ENCODE assay signal across 8 cellular contexts in genomic region chr14:52551696-52552062, GRCh38. TPM values are rescaled to one million over a fixed set of nuclear protein-coding genes. Genes with fewer than 3 reads are reported as not detected.
DNase-seq lines count a peak whose midpoint lies in the region; ATAC-seq and TF ChIP-seq lines count a peak whose summit lies in the region.

No MANE protein-coding gene starts in this region.

- peaks cover 35% of the 10 kb centered on the region for H3K79me2 ChIP-seq in OCI-LY1 (ENCODE audit: insufficient read depth, low read length)

- H3K36me3 ChIP-seq in OCI-LY1 (ENCODE audit: insufficient read depth, low read length) (peaks cover 16% of the 10 kb centered on the region), left lung (no peaks in the 10 kb centered on the region)

- peaks cover 54% of the 10 kb centered on the region for H3K4me1 ChIP-seq in OCI-LY1 (ENCODE audit: insufficient read depth, low read length, severe bottlenecking)
- peaks cover 0 to 29% of the 10 kb centered on the region in 2 donors for H3K4me1 ChIP-seq in left lung

- peaks cover 16% of the 10 kb centered on the region for H3K36me3 Mint-ChIP-seq in CD4-positive, alpha-beta T cell (ENCODE audit: low read depth)
- no peaks in the 10 kb centered on the region for H3K36me3 Mint-ChIP-seq in HFFc6 (ENCODE audit: low read depth)

- H3K4me2 ChIP-seq in OCI-LY1 (ENCODE audit: low read length) = peak overlapping the region; percentile 92

- H3K27me3 ChIP-seq in CD4-positive, alpha-beta T cell (ENCODE audit: control insufficient read depth, insufficient read depth, low read length) = no peaks in the 10 kb centered on the region
- H3K27me3 ChIP-seq in OCI-LY1 (ENCODE audit: insufficient read depth, low read length) (no peaks in the 10 kb centered on the region), left lung (no peaks in the 10 kb centered on the region)

- H3K9me3 Mint-ChIP-seq in CD4-positive, alpha-beta T cell = no peaks in the 10 kb centered on the region
- H3K9me3 Mint-ChIP-seq in HFFc6 = no peaks in the 10 kb centered on the region

- no peaks in the 10 kb centered on the region for H4K20me1 ChIP-seq in OCI-LY1 (ENCODE audit: insufficient read depth, low read length)

- H3K9me2 ChIP-seq in OCI-LY1 (ENCODE audit: low read depth, low read length) = no peaks in the 10 kb centered on the region

- H3K9ac ChIP-seq in OCI-LY1 (ENCODE audit: low read length) = peak overlapping the region; percentile 97

- peak overlapping the region; percentile 93 for H3K4me3 Mint-ChIP-seq in CD4-positive, alpha-beta T cell
- peak overlapping the region; percentile 85 for H3K4me3 Mint-ChIP-seq in HFFc6

- peak overlapping the region; percentile 80 for H3K27ac ChIP-seq in CD4-positive, alpha-beta T cell (ENCODE audit: low read depth, low read length)
- H3K27ac ChIP-seq in OCI-LY1 (ENCODE audit: low read depth, low read length, poor library complexity, severe bottlenecking) = peak overlapping the region; percentile 81
- H3K27ac ChIP-seq in left lung = peak overlapping the region; percentile 87
- peak overlapping the region; percentile 33 for H3K27ac ChIP-seq in temporal lobe (ENCODE audit: low read depth, low read length)

- peaks cover 40% of the 10 kb centered on the region for H3K4me1 Mint-ChIP-seq in CD4-positive, alpha-beta T cell (ENCODE audit: low read depth)
- peaks cover 14% of the 10 kb centered on the region for H3K4me1 Mint-ChIP-seq in HFFc6 (ENCODE audit: low read depth)

- H3K27ac Mint-ChIP-seq in CD4-positive, alpha-beta T cell = peak overlapping the region; percentile 84
- peak overlapping the region; percentile 35 for H3K27ac Mint-ChIP-seq in HFFc6

- no peaks in the 10 kb centered on the region for H3K9me3 ChIP-seq in CD4-positive, alpha-beta T cell (ENCODE audit: control insufficient read depth, low read length)
- H3K9me3 ChIP-seq in OCI-LY1 (ENCODE audit: low read length) (no peaks in the 10 kb centered on the region), left lung (no peaks in the 10 kb centered on the region)

- TF ChIP-seq CTCF in CD4-positive, alpha-beta T cell (IDR thresholded peaks at IDR 0.05) = peak; percentile 25
- TF ChIP-seq CTCF in HFFc6 (IDR thresholded peaks at IDR 0.05) (peak; percentile 62; the same call in 1 of the 2 replicates), OCI-LY1 (IDR thresholded peaks at IDR 0.05; ENCODE audit: low read length) (peak; percentile 57; the same call in 1 of the 2 replicates), left lung (IDR thresholded peaks at IDR 0.05) (peak in 1 of 2 donors; percentile 10)

- CTCF ChIA-PET in CD4-positive, alpha-beta T cell (lab: Charles Lee) = interaction anchor here (1.2 to 1.3 kb wide), 2 partner anchors 15 to 252 kb away, joined by 3 read pairs; no protein-coding TSS in a partner anchor

- no peaks in the 10 kb centered on the region for H3F3A ChIP-seq in OCI-LY1 (ENCODE audit: insufficient read depth, low read length)

- H2AFZ ChIP-seq in OCI-LY1 (ENCODE audit: low read length) = peak overlapping the region; percentile 10; the same call in 1 of the 2 replicates

- DNase-seq in CD4-positive, alpha-beta T cell = no peak
- DNase-seq in HFFc6 (peak; percentile 22), cerebellar cortex (ENCODE audit: low spot score) (peak; percentile 71), left lung (no peak), sciatic nerve (ENCODE audit: low spot score) (no peak)

- H3K4me3 ChIP-seq in OCI-LY1 (ENCODE audit: low read depth, low read length, poor library complexity, severe bottlenecking) (peak overlapping the region; percentile 98), left lung (peak overlapping the region; percentile 79 to 96)

- ATAC-seq in CD4-positive, alpha-beta T cell (ENCODE audit: poor library complexity) = no peak
- ATAC-seq in left lung (peak; percentile 35), sciatic nerve (no peak), GM18870 (IDR thresholded peaks at IDR 0.05; ENCODE audit: unreplicated experiment) (no peak)

- peaks cover 11% of the 10 kb centered on the region for H3K27me3 Mint-ChIP-seq in CD4-positive, alpha-beta T cell
- no peaks in the 10 kb centered on the region for H3K27me3 Mint-ChIP-seq in HFFc6 (ENCODE audit: insufficient read depth)

- intact Hi-C loops in CD4-positive, alpha-beta T cell (cut with DNase I, micrococcal nuclease) = loop anchor here (1.0 to 10.0 kb wide), 11 partner anchors 103 to 603 kb away; partner anchors contain the start of genes DDHD1 (in 2 of the 2), GNPNAT1 (in 2 of the 2), PSMC6 (in 2 of the 2) and RTRAF (in 1 of the 2)
- intact Hi-C loops in left lung (cut with DNase I) (no loop called here), sciatic nerve (cut with DNase I) (no loop called here)

- POLR2A ChIA-PET in CD4-positive, alpha-beta T cell (lab: Charles Lee) = interaction anchor here (0.7 to 3.9 kb wide), 21 partner anchors 9 to 685 kb away, joined by 3 to 31 read pairs (median 5); partner anchors contain the start of genes DDHD1, ERO1A, GNPNAT1 and PSMC6

RNA-seq across cellular contexts. Expression of gene TXNDC16, which starts 0.6 kb away (rescaled TPM):
- 10 to 100 TPM; 10.4 to 11.4 TPM for total RNA-seq in CD4-positive, alpha-beta T cell
- 1 to 10 TPM; 1.5 to 2.2 (median 1.8) TPM for total RNA-seq in HFFc6 (2021; fragmentation: NEBNext Ultra II Directional; extraction: Animal tissue kit (Norgen Biotek cat#: 25700))
- total RNA-seq in left lung = 1 to 10 TPM; 6.2 TPM
- 54.1 TPM for total RNA-seq in temporal lobe
- 15.2 TPM for total RNA-seq in sciatic nerve

RNA-seq across cellular contexts. Expression of gene GPR137C, which starts 1.0 kb away (rescaled TPM):
- under 1 TPM; 0.08 to 0.19 TPM for total RNA-seq in CD4-positive, alpha-beta T cell
- total RNA-seq in HFFc6 (2021; fragmentation: NEBNext Ultra II Directional; extraction: Animal tissue kit (Norgen Biotek cat#: 25700)) = 1 to 10 TPM in 2 of 6 experiments, under 1 TPM in 4; 0.73 to 1.1 (median 0.82) TPM
- total RNA-seq in left lung (1 to 10 TPM; 1.8 to 2.0 TPM), temporal lobe (32.7 TPM), sciatic nerve (1.1 TPM)

Comparison
In these comparisons a context has a peak if more than half of its experiments do, and no peak if none do; other contexts are left out.
1. DNase-seq: peak in HFFc6 (single experiment) and cerebellar cortex (single experiment); none in CD4-positive, alpha-beta T cell (0 of 10), left lung (0 of 2) and sciatic nerve (single experiment).
2. H3K27ac ChIP-seq: peak in every context shown above with its lines; median percentile 87 in left lung; 81 in OCI-LY1; 80 in CD4-positive, alpha-beta T cell; 33 in temporal lobe.
3. RNA of gene GPR137C, which starts 1.0 kb away (total RNA-seq): 32.7 TPM in temporal lobe (single experiment); 1.8 to 2.0 TPM in left lung, 1.1 TPM in sciatic nerve (single experiment), 0.73 to 1.1 TPM in HFFc6 and 0.08 to 0.19 TPM in CD4-positive, alpha-beta T cell; every median in the first group is over 10 times any median in the second.
4. intact Hi-C loops: an anchor here in CD4-positive, alpha-beta T cell (1.0 to 10.0 kb wide); none called in left lung and sciatic nerve.